ENCODE assay signal across 21 cellular contexts in genomic region chr3:38730281-38730680, GRCh38.
DNase-seq lines count a peak whose midpoint lies in the region; ATAC-seq, FAIRE-seq and TF ChIP-seq lines count a peak whose summit lies in the region.
"Had no signal": no experiment of that assay in that cellular context is flagged by ENCODE, and none has a peak within 500 bp of the region (broad histone marks: within the 10 kb centered on the region; RNA-seq: fewer than 3 reads in every experiment).

No MANE protein-coding gene starts in this region.

- H3K36me3 Mint-ChIP-seq in activated naive CD4-positive, alpha-beta T cell treated with anti-CD3 and anti-CD28 coated beads, Interleukin-2, amount 10 ng/mL, durations not matched to agents 7 days and 5 days, result no peaks in the 10 kb centered on the region
- H3K36me3 Mint-ChIP-seq: CD8-positive, alpha-beta memory T cell had no signal

- POLR2A ChIA-PET in AG04450 (lab: Yijun Ruan, JAX) (no interaction called here), K562 (lab: Yijun Ruan, JAX) (no interaction called here)

- TF ChIP-seq EP300 in K562 (IDR thresholded peaks at IDR 0.05; ENCODE audit: low read length), result no peak

- no peak overlapping the region for H3K4me3 ChIP-seq in AG04450 (ENCODE audit: low read depth, low read length)
- H3K4me3 ChIP-seq in K562, result no peak overlapping the region
- H3K4me3 ChIP-seq: esophagus muscularis mucosa had no signal

- H3K4me1 ChIP-seq in K562 (replicated peaks in 1 of 2; ENCODE audit: control insufficient read depth in 2 of 2, insufficient read depth in 2 of 2, low read length in 2 of 2), result peaks cover 10 to 15% of the 10 kb centered on the region in 2 experiments
- no peaks in the 10 kb centered on the region for H3K4me1 ChIP-seq in foreskin keratinocyte

- H3K27me3 Mint-ChIP-seq in activated naive CD4-positive, alpha-beta T cell treated with anti-CD3 and anti-CD28 coated beads, Interleukin-2, amount 10 ng/mL, durations not matched to agents 7 days and 5 days, result peaks cover 5% of the 10 kb centered on the region

- H3K4me1 Mint-ChIP-seq in activated naive CD4-positive, alpha-beta T cell treated with anti-CD3 and anti-CD28 coated beads, Interleukin-2, amount 10 ng/mL, durations not matched to agents 7 days and 5 days, result no peaks in the 10 kb centered on the region
- H3K4me1 Mint-ChIP-seq: CD8-positive, alpha-beta memory T cell; neural crest cell had no signal

- TF ChIP-seq CTCF in AG04450 (IDR thresholded peaks at IDR 0.05; ENCODE audit: low read depth, low read length), result no peak
- TF ChIP-seq CTCF in K562 (IDR thresholded peaks at IDR 0.05 in 2 of 3, conservative IDR thresholded peaks at IDR 0.05 in 1 of 3; ENCODE audit: insufficient read depth in 2 of 3, low read depth in 1 of 3, low read length in 3 of 3), result no peak
- TF ChIP-seq CTCF in foreskin keratinocyte (conservative IDR thresholded peaks at IDR 0.05), result no peak

- DNase-seq in AG04450 (ENCODE audit: low read depth, low spot score) (peak; percentile 48), LoVo (ENCODE audit: low spot score) (peak; percentile 14), K562 (ENCODE audit: extremely low read depth in 1 of 4, low spot score in 3 of 4) (no peak), foreskin keratinocyte (peak in 1 of 2 donors; percentile 28), AG20443 (ENCODE audit: low spot score) (no peak)
- DNase-seq in activated naive CD4-positive, alpha-beta T cell treated with anti-CD3 and anti-CD28 coated beads, Interleukin-2, amount 10 ng/mL, durations not matched to agents 7 days and 5 days, result no peak
- DNase-seq in stimulated activated CD4-positive, alpha-beta T cell treated with anti-CD3 and anti-CD28 coated beads, Interleukin-15, amount 100 ng/mL, for 24 hours, result no peak
- DNase-seq: activated CD4-positive, alpha-beta T cell treated with anti-CD3 and anti-CD28 coated beads for 48 hours; activated gamma-delta T cell; aorta; CD8-positive, alpha-beta memory T cell; hippocampal formation; midbrain; NCI-H1092; NCI-H2107; NCI-H69; stimulated activated naive CD4-positive, alpha-beta T cell treated with Interleukin-2 at 50 U/mL for 16 hours had no signal

- 0 out of 2 replicates have a peak, but pooled peaks cover 4% of the 10 kb centered on the region for H4K20me1 ChIP-seq in K562 (replicated peaks; ENCODE audit: control insufficient read depth, insufficient read depth, low read length)

- in situ Hi-C loops in K562 (cut with MboI), result no loop called here

- H3K27ac Mint-ChIP-seq in activated naive CD4-positive, alpha-beta T cell treated with anti-CD3 and anti-CD28 coated beads, Interleukin-2, amount 10 ng/mL, durations not matched to agents 7 days and 5 days, result no peak overlapping the region
- H3K27ac Mint-ChIP-seq: CD8-positive, alpha-beta memory T cell had no signal

- TF ChIP-seq POLR2A in K562 (conservative IDR thresholded peaks at IDR 0.05), result no peak

- H3K27me3 ChIP-seq in AG04450 (ENCODE audit: control insufficient read depth, insufficient read depth, low read length) (no peaks in the 10 kb centered on the region), K562 (ENCODE audit: control insufficient read depth in 2 of 2, insufficient read depth in 2 of 2, low read length in 2 of 2) (peaks cover 0 to 17% of the 10 kb centered on the region in 2 experiments; a peak in 2 of 5 replicates), foreskin keratinocyte (no peaks in the 10 kb centered on the region)

- H2AFZ ChIP-seq in K562 (ENCODE audit: low read depth, low read length), result no peak overlapping the region

- no peak for TF ChIP-seq RAD21 in K562 (CRISPR knock-in tag; conservative IDR thresholded peaks at IDR 0.05 in 1 of 2, IDR thresholded peaks at IDR 0.05 in 1 of 2)

- no peaks in the 10 kb centered on the region for H3K9me1 ChIP-seq in K562 (ENCODE audit: control insufficient read depth, insufficient read depth, low read length)

- BruUV-seq in K562 (replicated peaks; lab: Mats Ljungman, UMichigan), result no TSS peak

- no peaks in the 10 kb centered on the region for H3K9me3 Mint-ChIP-seq in activated naive CD4-positive, alpha-beta T cell treated with anti-CD3 and anti-CD28 coated beads, Interleukin-2, amount 10 ng/mL, durations not matched to agents 7 days and 5 days
- H3K9me3 Mint-ChIP-seq: CD8-positive, alpha-beta memory T cell; neural crest cell had no signal

- H3K4me3 Mint-ChIP-seq in activated naive CD4-positive, alpha-beta T cell treated with anti-CD3 and anti-CD28 coated beads, Interleukin-2, amount 10 ng/mL, durations not matched to agents 7 days and 5 days, result no peak overlapping the region
- H3K4me3 Mint-ChIP-seq: CD8-positive, alpha-beta memory T cell; neural crest cell had no signal

- FAIRE-seq in K562 (lab: Jason Lieb, UNC), result no peak
- FAIRE-seq: TTC549 had no signal

- H3K27ac ChIP-seq in AG04450 (ENCODE audit: low read depth, low read length) (no peak overlapping the region), K562 (ENCODE audit: extremely low read depth, low read depth, low read length) (no peak overlapping the region), foreskin keratinocyte (no peak overlapping the region)
- H3K27ac ChIP-seq: esophagus muscularis mucosa had no signal

- CTCF ChIA-PET in AG04450 (lab: Charles Lee), result interaction anchor here (0.6 to 2.1 kb wide), 3 partner anchors 9 to 233 kb away, joined by 3 to 10 read pairs (median 3); no protein-coding TSS in a partner anchor
- CTCF ChIA-PET in K562 (lab: Yijun Ruan, JAX; ENCODE audit: low intra/inter-chr PET ratio), result no interaction called here
- CTCF ChIA-PET in activated naive CD4-positive, alpha-beta T cell treated with anti-CD3 and anti-CD28 coated beads, Interleukin-2, amount 10 ng/mL, durations not matched to agents 7 days and 5 days (lab: Charles Lee), result interaction anchor here (0.8 kb wide), 1 partner anchor 8 kb away, joined by 3 read pairs; no protein-coding TSS in a partner anchor

- no peak overlapping the region for H3K9ac ChIP-seq in K562 (ENCODE audit: insufficient read depth in 1 of 2, low read depth in 2 of 2, low read length in 2 of 2)

- no peaks in the 10 kb centered on the region for H3K36me3 ChIP-seq in K562 (ENCODE audit: control insufficient read depth, insufficient read depth, low read length)
- H3K36me3 ChIP-seq: esophagus muscularis mucosa had no signal

- ATAC-seq in K562 (no peak), foreskin keratinocyte (peak; percentile 59), GM18520 (IDR thresholded peaks at IDR 0.05; ENCODE audit: unreplicated experiment) (no peak)

- no peak overlapping the region for H3K4me2 ChIP-seq in K562 (ENCODE audit: insufficient read depth, low read length)

- H3K79me2 ChIP-seq in K562 (ENCODE audit: control insufficient read depth, insufficient read depth, low read length), result no peaks in the 10 kb centered on the region

- H3K9me3 ChIP-seq in AG04450 (ENCODE audit: control insufficient read depth, insufficient read depth, low read length) (no peaks in the 10 kb centered on the region), K562 (replicated peaks; ENCODE audit: control insufficient read depth, insufficient read depth, low read depth, low read length) (no peaks in the 10 kb centered on the region)
- H3K9me3 ChIP-seq: esophagus muscularis mucosa had no signal

- intact Hi-C loops in K562 (cut with micrococcal nuclease), result no loop called here

TF ChIP-seq in K562, 482 proteins besides CTCF, POLR2A, EP300 and RAD21 (continues in another document):
- TF ChIP-seq MBD2 (IDR thresholded peaks at IDR 0.05; ENCODE audit: borderline replicate concordance, low read depth) (no peak), ZNF12 (CRISPR knock-in tag; IDR thresholded peaks at IDR 0.05) (no peak), U2AF1 (optimal IDR thresholded peaks at IDR 0.05; ENCODE audit: low read depth, low read length) (no peak), ELF4 (CRISPR knock-in tag; IDR thresholded peaks at IDR 0.05) (no peak), JUND (IDR thresholded peaks at IDR 0.05; ENCODE audit: borderline replicate concordance, low read depth, low read length) (0 out of 2 replicates have a peak, but pooled peaks have one; percentile 5), JUND (tag; IDR thresholded peaks at IDR 0.05; ENCODE audit: borderline replicate concordance, low read depth, low read length) (peak; percentile 17; the same call in 1 of the 3 replicates), ZNF124 (CRISPR knock-in tag; IDR thresholded peaks at IDR 0.05) (no peak), USF2 (CRISPR knock-in tag; IDR thresholded peaks at IDR 0.05) (no peak), HMG20A (CRISPR knock-in tag; conservative IDR thresholded peaks at IDR 0.05) (no peak), POLR2AphosphoS2 (IDR thresholded peaks at IDR 0.05; ENCODE audit: low read length) (no peak)
- TF ChIP-seq, protein P1, sequence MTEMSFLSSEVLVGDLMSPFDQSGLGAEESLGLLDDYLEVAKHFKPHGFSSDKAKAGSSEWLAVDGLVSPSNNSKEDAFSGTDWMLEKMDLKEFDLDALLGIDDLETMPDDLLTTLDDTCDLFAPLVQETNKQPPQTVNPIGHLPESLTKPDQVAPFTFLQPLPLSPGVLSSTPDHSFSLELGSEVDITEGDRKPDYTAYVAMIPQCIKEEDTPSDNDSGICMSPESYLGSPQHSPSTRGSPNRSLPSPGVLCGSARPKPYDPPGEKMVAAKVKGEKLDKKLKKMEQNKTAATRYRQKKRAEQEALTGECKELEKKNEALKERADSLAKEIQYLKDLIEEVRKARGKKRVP (CRISPR knock-in tag; IDR thresholded peaks at IDR 0.05), result no peak

Comparison
In these comparisons a context has a peak if more than half of its experiments do, and no peak if none do; other contexts are left out.
1. DNase-seq: peak in AG04450 (single experiment) and LoVo (single experiment); none in K562 (0 of 4), activated naive CD4-positive, alpha-beta T cell treated with anti-CD3 and anti-CD28 coated beads, Interleukin-2, amount 10 ng/mL, durations not matched to agents 7 days and 5 days (single experiment), AG20443 (single experiment) and stimulated activated CD4-positive, alpha-beta T cell treated with anti-CD3 and anti-CD28 coated beads, Interleukin-15, amount 100 ng/mL, for 24 hours (single experiment).